20 cellular contexts compared by ENCODE assay signal in genomic region chr13:44088409-44088808, GRCh38.
A peak's percentile ranks its signal among the peaks of the same experiment; 100 is the strongest.
DNase-seq lines count a peak whose midpoint lies in the region; ATAC-seq and TF ChIP-seq lines count a peak whose summit lies in the region.
"Had no signal": no experiment of that assay in that cellular context is flagged by ENCODE, and none has a peak within 500 bp of the region (broad histone marks: within the 10 kb centered on the region; RNA-seq: fewer than 3 reads in every experiment).

No MANE protein-coding gene starts in this region.

- POLR2A ChIA-PET in activated CD8-positive, alpha-beta T cell treated with anti-CD3 and anti-CD28 coated beads for 36 hours (lab: Charles Lee) = no interaction called here

- H3K27me3 Mint-ChIP-seq in activated naive CD4-positive, alpha-beta T cell treated with anti-CD3 and anti-CD28 coated beads, Interleukin-2, amount 50 U/mL, for 24 hours = peaks cover 3% of the 10 kb centered on the region
- no peaks in the 10 kb centered on the region for H3K27me3 Mint-ChIP-seq in activated naive CD4-positive, alpha-beta T cell treated with anti-CD3 and anti-CD28 coated beads for 36 hours (ENCODE audit: low read depth)
- peaks cover 2% of the 10 kb centered on the region for H3K27me3 Mint-ChIP-seq in activated CD8-positive, alpha-beta T cell treated with anti-CD3 and anti-CD28 coated beads for 36 hours
- peaks cover 0 to 3% (median 0%) of the 10 kb centered on the region in 3 donors for H3K27me3 Mint-ChIP-seq in immature natural killer cell (ENCODE audit: low read depth in 3 of 3)
- peaks cover 11% of the 10 kb centered on the region for H3K27me3 Mint-ChIP-seq in stimulated activated memory B cell treated with anti-CD40 and anti-IgM and Interleukin-4, amounts not matched to agents 10 μg/mL and 1 μg/mL and 100 μg/mL, for 72 hours

- no peak overlapping the region for H3K4me3 Mint-ChIP-seq in activated naive CD4-positive, alpha-beta T cell treated with anti-CD3 and anti-CD28 coated beads, Interleukin-2, amount 50 U/mL, for 24 hours
- H3K4me3 Mint-ChIP-seq in activated naive CD4-positive, alpha-beta T cell treated with anti-CD3 and anti-CD28 coated beads for 36 hours = no peak overlapping the region
- H3K4me3 Mint-ChIP-seq in activated CD8-positive, alpha-beta T cell treated with anti-CD3 and anti-CD28 coated beads for 36 hours = no peak overlapping the region
- no peak overlapping the region for H3K4me3 Mint-ChIP-seq in immature natural killer cell
- no peak overlapping the region for H3K4me3 Mint-ChIP-seq in stimulated activated memory B cell treated with anti-CD40 and anti-IgM and Interleukin-4, amounts not matched to agents 10 μg/mL and 1 μg/mL and 100 μg/mL, for 72 hours

- no peaks in the 10 kb centered on the region for H3K36me3 Mint-ChIP-seq in activated naive CD4-positive, alpha-beta T cell treated with anti-CD3 and anti-CD28 coated beads, Interleukin-2, amount 50 U/mL, for 24 hours
- H3K36me3 Mint-ChIP-seq in activated naive CD4-positive, alpha-beta T cell treated with anti-CD3 and anti-CD28 coated beads for 36 hours (ENCODE audit: low read depth) = no peaks in the 10 kb centered on the region
- no peaks in the 10 kb centered on the region for H3K36me3 Mint-ChIP-seq in activated CD8-positive, alpha-beta T cell treated with anti-CD3 and anti-CD28 coated beads for 36 hours (ENCODE audit: low read depth)
- peaks cover 0 to 4% (median 0%) of the 10 kb centered on the region in 3 donors for H3K36me3 Mint-ChIP-seq in immature natural killer cell
- H3K36me3 Mint-ChIP-seq in stimulated activated memory B cell treated with anti-CD40 and anti-IgM and Interleukin-4, amounts not matched to agents 10 μg/mL and 1 μg/mL and 100 μg/mL, for 72 hours = no peaks in the 10 kb centered on the region

- CTCF ChIA-PET in activated naive CD4-positive, alpha-beta T cell treated with anti-CD3 and anti-CD28 coated beads for 36 hours (lab: Charles Lee) = no interaction called here
- CTCF ChIA-PET in activated CD8-positive, alpha-beta T cell treated with anti-CD3 and anti-CD28 coated beads for 36 hours (lab: Charles Lee) = interaction anchor here (0.7 to 0.8 kb wide), 2 partner anchors 180 to 395 kb away, joined by 3 read pairs; no protein-coding TSS in a partner anchor

- peaks cover 10% of the 10 kb centered on the region for H3K9me3 Mint-ChIP-seq in activated naive CD4-positive, alpha-beta T cell treated with anti-CD3 and anti-CD28 coated beads, Interleukin-2, amount 50 U/mL, for 24 hours
- no peaks in the 10 kb centered on the region for H3K9me3 Mint-ChIP-seq in activated naive CD4-positive, alpha-beta T cell treated with anti-CD3 and anti-CD28 coated beads for 36 hours
- H3K9me3 Mint-ChIP-seq in activated CD8-positive, alpha-beta T cell treated with anti-CD3 and anti-CD28 coated beads for 36 hours = no peaks in the 10 kb centered on the region
- no peaks in the 10 kb centered on the region for H3K9me3 Mint-ChIP-seq in immature natural killer cell
- peaks cover 4% of the 10 kb centered on the region for H3K9me3 Mint-ChIP-seq in stimulated activated memory B cell treated with anti-CD40 and anti-IgM and Interleukin-4, amounts not matched to agents 10 μg/mL and 1 μg/mL and 100 μg/mL, for 72 hours

- intact Hi-C loops in activated naive CD4-positive, alpha-beta T cell treated with anti-CD3 and anti-CD28 coated beads for 36 hours (cut with micrococcal nuclease) = no loop called here
- intact Hi-C loops in activated CD8-positive, alpha-beta T cell treated with anti-CD3 and anti-CD28 coated beads for 36 hours (cut with micrococcal nuclease) = no loop called here
- intact Hi-C loops in Right ventricle myocardium superior (cut with DNase I) = no loop called here

- peak overlapping the region; percentile 32 for H3K27ac Mint-ChIP-seq in activated naive CD4-positive, alpha-beta T cell treated with anti-CD3 and anti-CD28 coated beads, Interleukin-2, amount 50 U/mL, for 24 hours
- no peak overlapping the region for H3K27ac Mint-ChIP-seq in activated naive CD4-positive, alpha-beta T cell treated with anti-CD3 and anti-CD28 coated beads for 36 hours
- H3K27ac Mint-ChIP-seq in activated CD8-positive, alpha-beta T cell treated with anti-CD3 and anti-CD28 coated beads for 36 hours = peak overlapping the region; percentile 83
- peak overlapping the region in 5 of 6 donors; percentile 1 to 85 (median 45) for H3K27ac Mint-ChIP-seq in immature natural killer cell
- H3K27ac Mint-ChIP-seq in stimulated activated memory B cell treated with anti-CD40 and anti-IgM and Interleukin-4, amounts not matched to agents 10 μg/mL and 1 μg/mL and 100 μg/mL, for 72 hours = no peak overlapping the region

- no peak for ATAC-seq in activated CD8-positive, alpha-beta T cell treated with anti-CD3 and anti-CD28 coated beads for 36 hours
- ATAC-seq in stimulated activated memory B cell treated with anti-CD40 and anti-IgM and Interleukin-4, amounts not matched to agents 10 μg/mL and 1 μg/mL and 100 μg/mL, for 72 hours = peak; percentile 16
- ATAC-seq in Right ventricle myocardium superior (ENCODE audit: poor library complexity) (no peak), HG02981 (IDR thresholded peaks at IDR 0.05; ENCODE audit: unreplicated experiment) (no peak)

- no peak for TF ChIP-seq CTCF in activated CD8-positive, alpha-beta T cell treated with anti-CD3 and anti-CD28 coated beads for 36 hours (IDR thresholded peaks at IDR 0.05)

- no peak for DNase-seq in activated naive CD4-positive, alpha-beta T cell treated with anti-CD3 and anti-CD28 coated beads for 36 hours
- no peak for DNase-seq in activated CD8-positive, alpha-beta T cell treated with anti-CD3 and anti-CD28 coated beads for 36 hours
- DNase-seq in immature natural killer cell = no peak
- no peak for DNase-seq in kidney tubule cell (ENCODE audit: low spot score)
- no peak for DNase-seq in Right ventricle myocardium superior
- DNase-seq: DMS79, H7, Kasumi-1, NCI-H1092, NCI-H1436, NCI-H187 treated with DMSO at 0.1 percent for 48 hours, NCI-H2107, NCI-H446 treated with DMSO at 0.1 percent for 48 hours, NCI-H526 treated with DMSO at 0.1 percent for 48 hours, PC-9, RPMI8226, SHP77 treated with DMSO at 0.1 percent for 48 hours had no signal

- peaks cover 28% of the 10 kb centered on the region for H3K4me1 Mint-ChIP-seq in activated naive CD4-positive, alpha-beta T cell treated with anti-CD3 and anti-CD28 coated beads, Interleukin-2, amount 50 U/mL, for 24 hours
- peaks cover 26% of the 10 kb centered on the region for H3K4me1 Mint-ChIP-seq in activated naive CD4-positive, alpha-beta T cell treated with anti-CD3 and anti-CD28 coated beads for 36 hours (ENCODE audit: low read depth)
- peaks cover 28% of the 10 kb centered on the region for H3K4me1 Mint-ChIP-seq in activated CD8-positive, alpha-beta T cell treated with anti-CD3 and anti-CD28 coated beads for 36 hours (ENCODE audit: low read depth)
- peaks cover 39 to 71% of the 10 kb centered on the region in 2 donors for H3K4me1 Mint-ChIP-seq in immature natural killer cell
- peaks cover 10% of the 10 kb centered on the region for H3K4me1 Mint-ChIP-seq in stimulated activated memory B cell treated with anti-CD40 and anti-IgM and Interleukin-4, amounts not matched to agents 10 μg/mL and 1 μg/mL and 100 μg/mL, for 72 hours

Comparison
In these comparisons a context has a peak if more than half of its experiments do, and no peak if none do; other contexts are left out.
1. H3K27ac Mint-ChIP-seq: peak in activated naive CD4-positive, alpha-beta T cell treated with anti-CD3 and anti-CD28 coated beads, Interleukin-2, amount 50 U/mL, for 24 hours (single experiment), activated CD8-positive, alpha-beta T cell treated with anti-CD3 and anti-CD28 coated beads for 36 hours (single experiment) and immature natural killer cell (5 of 6); none in activated naive CD4-positive, alpha-beta T cell treated with anti-CD3 and anti-CD28 coated beads for 36 hours (single experiment) and stimulated activated memory B cell treated with anti-CD40 and anti-IgM and Interleukin-4, amounts not matched to agents 10 μg/mL and 1 μg/mL and 100 μg/mL, for 72 hours (single experiment).